In the genomic region with DNA sequence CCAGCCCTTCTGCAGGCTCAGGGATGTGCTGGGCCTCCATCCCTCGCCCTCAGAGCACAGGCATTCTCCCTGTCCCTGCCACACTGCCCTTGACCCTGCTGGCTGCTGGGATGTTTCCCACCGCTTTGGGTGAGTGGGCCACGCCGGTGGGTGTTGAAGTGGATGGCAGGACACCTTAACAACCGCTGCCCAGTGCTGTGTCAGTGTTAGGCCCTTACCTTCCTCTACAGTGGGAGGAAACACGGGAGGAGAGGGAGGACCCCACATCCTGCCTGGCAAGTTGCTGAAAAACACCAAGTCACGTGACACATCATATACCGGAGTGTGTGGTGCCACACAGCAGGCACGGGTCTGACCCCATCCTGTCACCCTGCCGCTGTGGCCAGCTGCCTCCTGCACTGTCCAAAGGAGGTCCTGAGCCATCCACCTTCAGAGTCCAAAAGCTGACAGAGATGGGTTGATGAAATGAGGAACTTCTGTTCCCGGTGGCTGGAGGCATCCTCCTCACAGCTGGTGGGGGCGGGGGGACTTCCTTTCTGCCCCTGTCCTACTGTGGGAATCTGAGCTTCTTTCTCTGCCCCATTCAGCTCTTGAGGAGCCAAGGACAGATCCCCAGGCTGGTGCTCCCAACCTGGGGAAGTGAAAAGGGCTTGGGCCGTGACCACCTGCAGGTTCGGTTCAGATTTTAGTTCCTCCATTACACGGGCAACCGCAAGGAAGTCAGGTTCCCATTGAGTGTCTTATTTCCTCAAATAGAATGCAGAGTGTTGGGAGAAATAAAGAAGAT, we compare ENCODE assay signal across 1 cellular context.
TF ChIP-seq lines count a peak whose summit lies in the region.

No MANE protein-coding gene starts in this region.

TF ChIP-seq in GM12878, 131 proteins besides CTCF, POLR2A, EP300 and RAD21 (continues in another document):
- TF ChIP-seq RELA (IDR thresholded peaks at IDR 0.05; ENCODE audit: borderline replicate concordance, partially characterized antibody), result no peak
- TF ChIP-seq, protein P1, sequence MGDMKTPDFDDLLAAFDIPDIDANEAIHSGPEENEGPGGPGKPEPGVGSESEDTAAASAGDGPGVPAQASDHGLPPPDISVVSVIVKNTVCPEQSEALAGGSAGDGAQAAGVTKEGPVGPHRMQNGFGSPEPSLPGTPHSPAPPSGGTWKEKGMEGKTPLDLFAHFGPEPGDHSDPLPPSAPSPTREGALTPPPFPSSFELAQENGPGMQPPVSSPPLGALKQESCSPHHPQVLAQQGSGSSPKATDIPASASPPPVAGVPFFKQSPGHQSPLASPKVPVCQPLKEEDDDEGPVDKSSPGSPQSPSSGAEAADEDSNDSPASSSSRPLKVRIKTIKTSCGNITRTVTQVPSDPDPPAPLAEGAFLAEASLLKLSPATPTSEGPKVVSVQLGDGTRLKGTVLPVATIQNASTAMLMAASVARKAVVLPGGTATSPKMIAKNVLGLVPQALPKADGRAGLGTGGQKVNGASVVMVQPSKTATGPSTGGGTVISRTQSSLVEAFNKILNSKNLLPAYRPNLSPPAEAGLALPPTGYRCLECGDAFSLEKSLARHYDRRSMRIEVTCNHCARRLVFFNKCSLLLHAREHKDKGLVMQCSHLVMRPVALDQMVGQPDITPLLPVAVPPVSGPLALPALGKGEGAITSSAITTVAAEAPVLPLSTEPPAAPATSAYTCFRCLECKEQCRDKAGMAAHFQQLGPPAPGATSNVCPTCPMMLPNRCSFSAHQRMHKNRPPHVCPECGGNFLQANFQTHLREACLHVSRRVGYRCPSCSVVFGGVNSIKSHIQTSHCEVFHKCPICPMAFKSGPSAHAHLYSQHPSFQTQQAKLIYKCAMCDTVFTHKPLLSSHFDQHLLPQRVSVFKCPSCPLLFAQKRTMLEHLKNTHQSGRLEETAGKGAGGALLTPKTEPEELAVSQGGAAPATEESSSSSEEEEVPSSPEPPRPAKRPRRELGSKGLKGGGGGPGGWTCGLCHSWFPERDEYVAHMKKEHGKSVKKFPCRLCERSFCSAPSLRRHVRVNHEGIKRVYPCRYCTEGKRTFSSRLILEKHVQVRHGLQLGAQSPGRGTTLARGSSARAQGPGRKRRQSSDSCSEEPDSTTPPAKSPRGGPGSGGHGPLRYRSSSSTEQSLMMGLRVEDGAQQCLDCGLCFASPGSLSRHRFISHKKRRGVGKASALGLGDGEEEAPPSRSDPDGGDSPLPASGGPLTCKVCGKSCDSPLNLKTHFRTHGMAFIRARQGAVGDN (IDR thresholded peaks at IDR 0.05), result peak; percentile 78
- TF ChIP-seq, protein P2, sequence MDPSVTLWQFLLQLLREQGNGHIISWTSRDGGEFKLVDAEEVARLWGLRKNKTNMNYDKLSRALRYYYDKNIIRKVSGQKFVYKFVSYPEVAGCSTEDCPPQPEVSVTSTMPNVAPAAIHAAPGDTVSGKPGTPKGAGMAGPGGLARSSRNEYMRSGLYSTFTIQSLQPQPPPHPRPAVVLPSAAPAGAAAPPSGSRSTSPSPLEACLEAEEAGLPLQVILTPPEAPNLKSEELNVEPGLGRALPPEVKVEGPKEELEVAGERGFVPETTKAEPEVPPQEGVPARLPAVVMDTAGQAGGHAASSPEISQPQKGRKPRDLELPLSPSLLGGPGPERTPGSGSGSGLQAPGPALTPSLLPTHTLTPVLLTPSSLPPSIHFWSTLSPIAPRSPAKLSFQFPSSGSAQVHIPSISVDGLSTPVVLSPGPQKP (IDR thresholded peaks at IDR 0.05; ENCODE audit: low read depth, low read length), result no peak
- TF ChIP-seq, protein P3, sequence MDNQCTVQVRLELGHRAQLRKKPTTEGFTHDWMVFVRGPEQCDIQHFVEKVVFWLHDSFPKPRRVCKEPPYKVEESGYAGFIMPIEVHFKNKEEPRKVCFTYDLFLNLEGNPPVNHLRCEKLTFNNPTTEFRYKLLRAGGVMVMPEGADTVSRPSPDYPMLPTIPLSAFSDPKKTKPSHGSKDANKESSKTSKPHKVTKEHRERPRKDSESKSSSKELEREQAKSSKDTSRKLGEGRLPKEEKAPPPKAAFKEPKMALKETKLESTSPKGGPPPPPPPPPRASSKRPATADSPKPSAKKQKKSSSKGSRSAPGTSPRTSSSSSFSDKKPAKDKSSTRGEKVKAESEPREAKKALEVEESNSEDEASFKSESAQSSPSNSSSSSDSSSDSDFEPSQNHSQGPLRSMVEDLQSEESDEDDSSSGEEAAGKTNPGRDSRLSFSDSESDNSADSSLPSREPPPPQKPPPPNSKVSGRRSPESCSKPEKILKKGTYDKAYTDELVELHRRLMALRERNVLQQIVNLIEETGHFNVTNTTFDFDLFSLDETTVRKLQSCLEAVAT (IDR thresholded peaks at IDR 0.05), result peak; percentile 22; the same call in 1 of the 2 replicates
- TF ChIP-seq, protein P4, sequence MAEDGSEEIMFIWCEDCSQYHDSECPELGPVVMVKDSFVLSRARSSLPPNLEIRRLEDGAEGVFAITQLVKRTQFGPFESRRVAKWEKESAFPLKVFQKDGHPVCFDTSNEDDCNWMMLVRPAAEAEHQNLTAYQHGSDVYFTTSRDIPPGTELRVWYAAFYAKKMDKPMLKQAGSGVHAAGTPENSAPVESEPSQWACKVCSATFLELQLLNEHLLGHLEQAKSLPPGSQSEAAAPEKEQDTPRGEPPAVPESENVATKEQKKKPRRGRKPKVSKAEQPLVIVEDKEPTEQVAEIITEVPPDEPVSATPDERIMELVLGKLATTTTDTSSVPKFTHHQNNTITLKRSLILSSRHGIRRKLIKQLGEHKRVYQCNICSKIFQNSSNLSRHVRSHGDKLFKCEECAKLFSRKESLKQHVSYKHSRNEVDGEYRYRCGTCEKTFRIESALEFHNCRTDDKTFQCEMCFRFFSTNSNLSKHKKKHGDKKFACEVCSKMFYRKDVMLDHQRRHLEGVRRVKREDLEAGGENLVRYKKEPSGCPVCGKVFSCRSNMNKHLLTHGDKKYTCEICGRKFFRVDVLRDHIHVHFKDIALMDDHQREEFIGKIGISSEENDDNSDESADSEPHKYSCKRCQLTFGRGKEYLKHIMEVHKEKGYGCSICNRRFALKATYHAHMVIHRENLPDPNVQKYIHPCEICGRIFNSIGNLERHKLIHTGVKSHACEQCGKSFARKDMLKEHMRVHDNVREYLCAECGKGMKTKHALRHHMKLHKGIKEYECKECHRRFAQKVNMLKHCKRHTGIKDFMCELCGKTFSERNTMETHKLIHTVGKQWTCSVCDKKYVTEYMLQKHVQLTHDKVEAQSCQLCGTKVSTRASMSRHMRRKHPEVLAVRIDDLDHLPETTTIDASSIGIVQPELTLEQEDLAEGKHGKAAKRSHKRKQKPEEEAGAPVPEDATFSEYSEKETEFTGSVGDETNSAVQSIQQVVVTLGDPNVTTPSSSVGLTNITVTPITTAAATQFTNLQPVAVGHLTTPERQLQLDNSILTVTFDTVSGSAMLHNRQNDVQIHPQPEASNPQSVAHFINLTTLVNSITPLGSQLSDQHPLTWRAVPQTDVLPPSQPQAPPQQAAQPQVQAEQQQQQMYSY (CRISPR knock-in tag; IDR thresholded peaks at IDR 0.05), result peak; percentile 72; the same call in 1 of the 2 replicates
- no peak for TF ChIP-seq SRF (IDR thresholded peaks at IDR 0.05; ENCODE audit: low read depth in 2 of 2, low read length in 2 of 2)
- no peak for TF ChIP-seq ZNF384 (IDR thresholded peaks at IDR 0.05; ENCODE audit: borderline replicate concordance, low read depth, low read length)
- no peak for TF ChIP-seq RBBP5 (conservative IDR thresholded peaks at IDR 0.05)
- TF ChIP-seq, protein P5, sequence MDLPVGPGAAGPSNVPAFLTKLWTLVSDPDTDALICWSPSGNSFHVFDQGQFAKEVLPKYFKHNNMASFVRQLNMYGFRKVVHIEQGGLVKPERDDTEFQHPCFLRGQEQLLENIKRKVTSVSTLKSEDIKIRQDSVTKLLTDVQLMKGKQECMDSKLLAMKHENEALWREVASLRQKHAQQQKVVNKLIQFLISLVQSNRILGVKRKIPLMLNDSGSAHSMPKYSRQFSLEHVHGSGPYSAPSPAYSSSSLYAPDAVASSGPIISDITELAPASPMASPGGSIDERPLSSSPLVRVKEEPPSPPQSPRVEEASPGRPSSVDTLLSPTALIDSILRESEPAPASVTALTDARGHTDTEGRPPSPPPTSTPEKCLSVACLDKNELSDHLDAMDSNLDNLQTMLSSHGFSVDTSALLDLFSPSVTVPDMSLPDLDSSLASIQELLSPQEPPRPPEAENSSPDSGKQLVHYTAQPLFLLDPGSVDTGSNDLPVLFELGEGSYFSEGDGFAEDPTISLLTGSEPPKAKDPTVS (IDR thresholded peaks at IDR 0.05; ENCODE audit: low read depth, low read length), result no peak
- no peak for TF ChIP-seq TBL1XR1 (IDR thresholded peaks at IDR 0.05; ENCODE audit: low read depth, low read length)
- TF ChIP-seq NBN (IDR thresholded peaks at IDR 0.05), result peak; percentile 52
- no peak for TF ChIP-seq MYC (IDR thresholded peaks at IDR 0.05; ENCODE audit: insufficient read depth, insufficient read length, insufficient replicate concordance, low read length, severe bottlenecking)
- no peak for TF ChIP-seq ZNF622 (IDR thresholded peaks at IDR 0.05)
- peak; percentile 88 to 89 for TF ChIP-seq IKZF2 (IDR thresholded peaks at IDR 0.05)
- TF ChIP-seq SMAD5 (IDR thresholded peaks at IDR 0.05; ENCODE audit: low read depth), result no peak
- TF ChIP-seq RCOR1 (conservative IDR thresholded peaks at IDR 0.05; ENCODE audit: low read depth, low read length), result no peak
- no peak for TF ChIP-seq NR2C1 (IDR thresholded peaks at IDR 0.05)
- TF ChIP-seq, protein P6, sequence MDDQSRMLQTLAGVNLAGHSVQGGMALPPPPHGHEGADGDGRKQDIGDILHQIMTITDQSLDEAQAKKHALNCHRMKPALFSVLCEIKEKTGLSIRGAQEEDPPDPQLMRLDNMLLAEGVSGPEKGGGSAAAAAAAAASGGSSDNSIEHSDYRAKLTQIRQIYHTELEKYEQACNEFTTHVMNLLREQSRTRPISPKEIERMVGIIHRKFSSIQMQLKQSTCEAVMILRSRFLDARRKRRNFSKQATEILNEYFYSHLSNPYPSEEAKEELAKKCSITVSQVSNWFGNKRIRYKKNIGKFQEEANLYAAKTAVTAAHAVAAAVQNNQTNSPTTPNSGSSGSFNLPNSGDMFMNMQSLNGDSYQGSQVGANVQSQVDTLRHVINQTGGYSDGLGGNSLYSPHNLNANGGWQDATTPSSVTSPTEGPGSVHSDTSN (IDR thresholded peaks at IDR 0.05; ENCODE audit: insufficient replicate concordance, low read depth, low read length), result no peak
- TF ChIP-seq IRF4 (IDR thresholded peaks at IDR 0.05; ENCODE audit: low read depth, low read length), result peak; percentile 55; the same call in 1 of the 2 replicates
- TF ChIP-seq CEBPB (IDR thresholded peaks at IDR 0.05; ENCODE audit: borderline replicate concordance in 1 of 2, low read depth in 2 of 2, low read length in 2 of 2), result no peak
- TF ChIP-seq, protein P7, sequence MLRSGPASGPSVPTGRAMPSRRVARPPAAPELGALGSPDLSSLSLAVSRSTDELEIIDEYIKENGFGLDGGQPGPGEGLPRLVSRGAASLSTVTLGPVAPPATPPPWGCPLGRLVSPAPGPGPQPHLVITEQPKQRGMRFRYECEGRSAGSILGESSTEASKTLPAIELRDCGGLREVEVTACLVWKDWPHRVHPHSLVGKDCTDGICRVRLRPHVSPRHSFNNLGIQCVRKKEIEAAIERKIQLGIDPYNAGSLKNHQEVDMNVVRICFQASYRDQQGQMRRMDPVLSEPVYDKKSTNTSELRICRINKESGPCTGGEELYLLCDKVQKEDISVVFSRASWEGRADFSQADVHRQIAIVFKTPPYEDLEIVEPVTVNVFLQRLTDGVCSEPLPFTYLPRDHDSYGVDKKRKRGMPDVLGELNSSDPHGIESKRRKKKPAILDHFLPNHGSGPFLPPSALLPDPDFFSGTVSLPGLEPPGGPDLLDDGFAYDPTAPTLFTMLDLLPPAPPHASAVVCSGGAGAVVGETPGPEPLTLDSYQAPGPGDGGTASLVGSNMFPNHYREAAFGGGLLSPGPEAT (IDR thresholded peaks at IDR 0.05; ENCODE audit: low read depth), result peak; percentile 85
- TF ChIP-seq ZNF24 (IDR thresholded peaks at IDR 0.05), result no peak
- TF ChIP-seq, protein P8, sequence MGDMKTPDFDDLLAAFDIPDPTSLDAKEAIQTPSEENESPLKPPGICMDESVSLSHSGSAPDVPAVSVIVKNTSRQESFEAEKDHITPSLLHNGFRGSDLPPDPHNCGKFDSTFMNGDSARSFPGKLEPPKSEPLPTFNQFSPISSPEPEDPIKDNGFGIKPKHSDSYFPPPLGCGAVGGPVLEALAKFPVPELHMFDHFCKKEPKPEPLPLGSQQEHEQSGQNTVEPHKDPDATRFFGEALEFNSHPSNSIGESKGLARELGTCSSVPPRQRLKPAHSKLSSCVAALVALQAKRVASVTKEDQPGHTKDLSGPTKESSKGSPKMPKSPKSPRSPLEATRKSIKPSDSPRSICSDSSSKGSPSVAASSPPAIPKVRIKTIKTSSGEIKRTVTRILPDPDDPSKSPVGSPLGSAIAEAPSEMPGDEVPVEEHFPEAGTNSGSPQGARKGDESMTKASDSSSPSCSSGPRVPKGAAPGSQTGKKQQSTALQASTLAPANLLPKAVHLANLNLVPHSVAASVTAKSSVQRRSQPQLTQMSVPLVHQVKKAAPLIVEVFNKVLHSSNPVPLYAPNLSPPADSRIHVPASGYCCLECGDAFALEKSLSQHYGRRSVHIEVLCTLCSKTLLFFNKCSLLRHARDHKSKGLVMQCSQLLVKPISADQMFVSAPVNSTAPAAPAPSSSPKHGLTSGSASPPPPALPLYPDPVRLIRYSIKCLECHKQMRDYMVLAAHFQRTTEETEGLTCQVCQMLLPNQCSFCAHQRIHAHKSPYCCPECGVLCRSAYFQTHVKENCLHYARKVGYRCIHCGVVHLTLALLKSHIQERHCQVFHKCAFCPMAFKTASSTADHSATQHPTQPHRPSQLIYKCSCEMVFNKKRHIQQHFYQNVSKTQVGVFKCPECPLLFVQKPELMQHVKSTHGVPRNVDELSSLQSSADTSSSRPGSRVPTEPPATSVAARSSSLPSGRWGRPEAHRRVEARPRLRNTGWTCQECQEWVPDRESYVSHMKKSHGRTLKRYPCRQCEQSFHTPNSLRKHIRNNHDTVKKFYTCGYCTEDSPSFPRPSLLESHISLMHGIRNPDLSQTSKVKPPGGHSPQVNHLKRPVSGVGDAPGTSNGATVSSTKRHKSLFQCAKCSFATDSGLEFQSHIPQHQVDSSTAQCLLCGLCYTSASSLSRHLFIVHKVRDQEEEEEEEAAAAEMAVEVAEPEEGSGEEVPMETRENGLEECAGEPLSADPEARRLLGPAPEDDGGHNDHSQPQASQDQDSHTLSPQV (IDR thresholded peaks at IDR 0.05), result no peak
